ENCODE assay signal across 8 cellular contexts in genomic region chr9:21802418-21803000, GRCh38. TPM values are rescaled to one million over a fixed set of nuclear protein-coding genes. Genes with fewer than 3 reads are reported as not detected.
DNase-seq lines count a peak whose midpoint lies in the region; ATAC-seq and TF ChIP-seq lines count a peak whose summit lies in the region.

Gene MTAP (plus strand): TSS chr9:21802636. CDS start chr9:21802749, 113 bp downstream.

- H3K9me3 Mint-ChIP-seq in activated CD4-positive, alpha-beta T cell treated with anti-CD3 and anti-CD28 coated beads, Interleukin-2, amount 10 ng/mL, durations not matched to agents 7 days and 5 days: no peaks in the 10 kb centered on the region

- TF ChIP-seq CTCF in AG04449 (IDR thresholded peaks at IDR 0.05; ENCODE audit: insufficient read depth, low read length, missing control alignments): no peak
- peak in 13 of 56 donors; percentile 4 to 43 (median 21) for TF ChIP-seq CTCF in dorsolateral prefrontal cortex (IDR thresholded peaks at IDR 0.05 in 54 of 56, conservative IDR thresholded peaks at IDR 0.05 in 2 of 56; ENCODE audit: low read depth in 1 of 56, partially characterized antibody in 56 of 56)
- no peak for TF ChIP-seq CTCF in liver (IDR thresholded peaks at IDR 0.05; ENCODE audit: low read depth, low read length, missing input control)

- under 1% methylated on average over 48 of the region's 48 CpGs for whole genome bisulfite sequencing in liver

- H3K4me3 ChIP-seq in AG04449 (ENCODE audit: low read depth, low read length) (peak within 1 kb of the TSS; percentile 78), dorsolateral prefrontal cortex (peak within 1 kb of the TSS; percentile 56 to 94 (median 82)), liver (ENCODE audit: low read depth in 1 of 3, low read length in 3 of 3) (peak within 1 kb of the TSS; percentile 84 to 96 (median 95))

- peak within 1 kb of the TSS; percentile 57 to 96 (median 91) for H3K27ac ChIP-seq in dorsolateral prefrontal cortex
- H3K27ac ChIP-seq in liver (ENCODE audit: low read depth in 1 of 2, low read length in 2 of 2): peak within 1 kb of the TSS; percentile 68 to 95

- ATAC-seq in GM18907 (IDR thresholded peaks at IDR 0.05; ENCODE audit: unreplicated experiment) (peak; percentile 95), HG03159 (IDR thresholded peaks at IDR 0.05; ENCODE audit: unreplicated experiment) (peak; percentile 79)

- H3K4me3 Mint-ChIP-seq in activated CD4-positive, alpha-beta T cell treated with anti-CD3 and anti-CD28 coated beads, Interleukin-2, amount 10 ng/mL, durations not matched to agents 7 days and 5 days: peak within 1 kb of the TSS; percentile 99

- peaks cover 25% of the 10 kb centered on the region for H3K36me3 Mint-ChIP-seq in activated CD4-positive, alpha-beta T cell treated with anti-CD3 and anti-CD28 coated beads, Interleukin-2, amount 10 ng/mL, durations not matched to agents 7 days and 5 days (ENCODE audit: low read depth)

- peaks cover 0 to 21% (median 7%) of the 10 kb centered on the region in 4 donors for H3K4me1 ChIP-seq in liver (ENCODE audit: control insufficient read depth in 4 of 4, insufficient read depth in 4 of 4, low read length in 3 of 4)

- DNase-seq in AG04449 (ENCODE audit: low read depth, low spot score) (no peak), NCI-H345 (lab: John Stamatoyannopoulos, UW) (peak; percentile 94), dorsolateral prefrontal cortex (peak; percentile 76 to 95 (median 92))
- DNase-seq in activated CD4-positive, alpha-beta T cell treated with anti-CD3 and anti-CD28 coated beads, Interleukin-2, amount 10 ng/mL, durations not matched to agents 7 days and 5 days: peak; percentile 79
- peak; percentile 53 to 68 for DNase-seq in stimulated activated CD4-positive, alpha-beta T cell treated with anti-CD3 and anti-CD28 coated beads, Interleukin-2, amount 100 ng/mL, for 48 hours

- POLR2A ChIA-PET in AG04449 (lab: Yijun Ruan, JAX): interaction anchor here (0.6 to 1.5 kb wide), 5 partner anchors 11 to 474 kb away, joined by 3 to 8 read pairs (median 3); partner anchors contain the start of gene CDKN2B
- POLR2A ChIA-PET in activated CD4-positive, alpha-beta T cell treated with anti-CD3 and anti-CD28 coated beads, Interleukin-2, amount 10 ng/mL, durations not matched to agents 7 days and 5 days (lab: Charles Lee): interaction anchor here (0.6 kb wide), 1 partner anchor 737 kb away, joined by 4 read pairs; no protein-coding TSS in a partner anchor

- no peaks in the 10 kb centered on the region for H3K36me3 ChIP-seq in liver (ENCODE audit: control insufficient read depth in 4 of 4, insufficient read depth in 3 of 4, low read depth in 1 of 4, low read length in 3 of 4)

- H3K9me3 ChIP-seq in liver (ENCODE audit: control insufficient read depth in 4 of 4, low read length in 3 of 4): no peaks in the 10 kb centered on the region

- H3K27ac Mint-ChIP-seq in activated CD4-positive, alpha-beta T cell treated with anti-CD3 and anti-CD28 coated beads, Interleukin-2, amount 10 ng/mL, durations not matched to agents 7 days and 5 days: peak within 1 kb of the TSS; percentile 99

- H3K27me3 Mint-ChIP-seq in activated CD4-positive, alpha-beta T cell treated with anti-CD3 and anti-CD28 coated beads, Interleukin-2, amount 10 ng/mL, durations not matched to agents 7 days and 5 days: peaks cover 21% of the 10 kb centered on the region

- peak within 1 kb of the TSS; percentile 72 to 82 for H3K9ac ChIP-seq in liver (ENCODE audit: low read depth in 1 of 2, low read length in 2 of 2)

- CTCF ChIA-PET in AG04449 (lab: Yijun Ruan, JAX): interaction anchor here (1.2 to 6.8 kb wide), 4 partner anchors 10 to 477 kb away, joined by 4 to 34 read pairs (median 6); no protein-coding TSS in a partner anchor
- CTCF ChIA-PET in activated CD4-positive, alpha-beta T cell treated with anti-CD3 and anti-CD28 coated beads, Interleukin-2, amount 10 ng/mL, durations not matched to agents 7 days and 5 days (lab: Charles Lee): interaction anchor here (0.7 to 1.4 kb wide), 2 partner anchors 14 to 288 kb away, joined by 3 to 4 read pairs; no protein-coding TSS in a partner anchor

- intact Hi-C loops in dorsolateral prefrontal cortex (cut with DNase I): loop anchor here (5.0 kb wide), 2 partner anchors 465 to 480 kb away; partner anchors contain the start of gene KLHL9 (in 1 of the 2)

- H3K27me3 ChIP-seq in dorsolateral prefrontal cortex (no peaks in the 10 kb centered on the region), liver (ENCODE audit: control insufficient read depth in 4 of 4, insufficient read depth in 4 of 4, low read length in 3 of 4) (no peaks in the 10 kb centered on the region)

- TF ChIP-seq RAD21 in liver (IDR thresholded peaks at IDR 0.05): no peak

- H3K4me1 Mint-ChIP-seq in activated CD4-positive, alpha-beta T cell treated with anti-CD3 and anti-CD28 coated beads, Interleukin-2, amount 10 ng/mL, durations not matched to agents 7 days and 5 days: peaks cover 40% of the 10 kb centered on the region

TF ChIP-seq in liver, 16 proteins besides CTCF, POLR2A, EP300 and RAD21:
- TF ChIP-seq, protein P1, sequence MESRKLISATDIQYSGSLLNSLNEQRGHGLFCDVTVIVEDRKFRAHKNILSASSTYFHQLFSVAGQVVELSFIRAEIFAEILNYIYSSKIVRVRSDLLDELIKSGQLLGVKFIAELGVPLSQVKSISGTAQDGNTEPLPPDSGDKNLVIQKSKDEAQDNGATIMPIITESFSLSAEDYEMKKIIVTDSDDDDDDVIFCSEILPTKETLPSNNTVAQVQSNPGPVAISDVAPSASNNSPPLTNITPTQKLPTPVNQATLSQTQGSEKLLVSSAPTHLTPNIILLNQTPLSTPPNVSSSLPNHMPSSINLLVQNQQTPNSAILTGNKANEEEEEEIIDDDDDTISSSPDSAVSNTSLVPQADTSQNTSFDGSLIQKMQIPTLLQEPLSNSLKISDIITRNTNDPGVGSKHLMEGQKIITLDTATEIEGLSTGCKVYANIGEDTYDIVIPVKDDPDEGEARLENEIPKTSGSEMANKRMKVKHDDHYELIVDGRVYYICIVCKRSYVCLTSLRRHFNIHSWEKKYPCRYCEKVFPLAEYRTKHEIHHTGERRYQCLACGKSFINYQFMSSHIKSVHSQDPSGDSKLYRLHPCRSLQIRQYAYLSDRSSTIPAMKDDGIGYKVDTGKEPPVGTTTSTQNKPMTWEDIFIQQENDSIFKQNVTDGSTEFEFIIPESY (IDR thresholded peaks at IDR 0.05): peak; percentile 88
- TF ChIP-seq EGR1 (IDR thresholded peaks at IDR 0.05; ENCODE audit: low read depth in 2 of 2): no peak
- no peak for TF ChIP-seq FOXA2 (IDR thresholded peaks at IDR 0.05)
- TF ChIP-seq GABPA (IDR thresholded peaks at IDR 0.05 in 1 of 2, conservative IDR thresholded peaks at IDR 0.05 in 1 of 2): peak; percentile 55 to 85
- TF ChIP-seq REST (IDR thresholded peaks at IDR 0.05): peak; percentile 73
- TF ChIP-seq TAF1 (conservative IDR thresholded peaks at IDR 0.05): peak; percentile 57
- TF ChIP-seq HNF4A (conservative IDR thresholded peaks at IDR 0.05): peak in 1 of 2 donors; percentile 5
- no peak for TF ChIP-seq FOXA1 (IDR thresholded peaks at IDR 0.05)
- peak; percentile 28 for TF ChIP-seq MAX (IDR thresholded peaks at IDR 0.05)
- TF ChIP-seq YY1 (IDR thresholded peaks at IDR 0.05): peak; percentile 59

RNA-seq across cellular contexts. Expression of gene MTAP, which starts in this region (rescaled TPM):
- 10 to 100 TPM; 51.8 to 57.4 TPM for total RNA-seq in activated CD4-positive, alpha-beta T cell treated with anti-CD3 and anti-CD28 coated beads, Interleukin-2, amount 10 ng/mL, durations not matched to agents 7 days and 5 days
- 10 to 100 TPM; 15.1 to 48.5 (median 26.3) TPM for total RNA-seq in dorsolateral prefrontal cortex
- 10 to 100 TPM; 12.9 to 17.7 TPM for total RNA-seq in liver
- polyA plus RNA-seq in liver: 10 to 100 TPM in 1 of 2 donors, 1 to 10 TPM in 1; 8.6 to 12.2 TPM
